Comparison of ENCODE assay signal across 20 cellular contexts in genomic region chr2:10588911-10589310, GRCh38.
"Had no signal": no experiment of that assay in that cellular context is flagged by ENCODE, and none has a peak within 500 bp of the region (broad histone marks: within the 10 kb centered on the region; RNA-seq: fewer than 3 reads in every experiment).

No MANE protein-coding gene starts in this region.

- H3K27ac ChIP-seq: cardiac muscle cell, epithelial cell of prostate, foreskin keratinocyte, left lung, spleen, upper lobe of right lung had no signal

- H3K4me1 Mint-ChIP-seq: activated naive CD4-positive, alpha-beta T cell treated with anti-CD3 and anti-CD28 coated beads, Interleukin-2, amount 10 ng/mL, durations not matched to agents 7 days and 5 days; stimulated activated memory B cell treated with anti-CD40 and anti-IgM and Interleukin-4, amounts not matched to agents 10 μg/mL and 1 μg/mL and 100 μg/mL, for 72 hours; WTC11 had no signal

- H3K4me1 ChIP-seq: spleen had no signal

- H3K27me3 Mint-ChIP-seq: activated CD4-positive, alpha-beta T cell treated with anti-CD3 and anti-CD28 coated beads, Interleukin-2, amount 10 ng/mL, durations not matched to agents 24 days and 14 days; activated naive CD4-positive, alpha-beta T cell treated with anti-CD3 and anti-CD28 coated beads, Interleukin-2, amount 10 ng/mL, durations not matched to agents 7 days and 5 days; effector memory CD8-positive, alpha-beta T cell; naive thymus-derived CD8-positive, alpha-beta T cell; stimulated activated memory B cell treated with anti-CD40 and anti-IgM and Interleukin-4, amounts not matched to agents 10 μg/mL and 1 μg/mL and 100 μg/mL, for 72 hours had no signal

- H3K27me3 ChIP-seq: foreskin keratinocyte, left lung, spleen, upper lobe of right lung had no signal

- H3K27ac Mint-ChIP-seq: activated CD4-positive, alpha-beta T cell treated with anti-CD3 and anti-CD28 coated beads, Interleukin-2, amount 10 ng/mL, durations not matched to agents 24 days and 14 days; activated naive CD4-positive, alpha-beta T cell treated with anti-CD3 and anti-CD28 coated beads, Interleukin-2, amount 10 ng/mL, durations not matched to agents 7 days and 5 days; effector memory CD8-positive, alpha-beta T cell; stimulated activated memory B cell treated with anti-CD40 and anti-IgM and Interleukin-4, amounts not matched to agents 10 μg/mL and 1 μg/mL and 100 μg/mL, for 72 hours; WTC11 had no signal

- H3K4me3 ChIP-seq: cardiac muscle cell, left lung, spleen, upper lobe of right lung had no signal

- H3K4me3 Mint-ChIP-seq: activated CD4-positive, alpha-beta T cell treated with anti-CD3 and anti-CD28 coated beads, Interleukin-2, amount 10 ng/mL, durations not matched to agents 24 days and 14 days; activated naive CD4-positive, alpha-beta T cell treated with anti-CD3 and anti-CD28 coated beads, Interleukin-2, amount 10 ng/mL, durations not matched to agents 7 days and 5 days; activated T-cell treated with anti-CD3 and anti-CD28 coated beads, Interleukin-2, amount 50 U/mL, for 4 hours; effector memory CD8-positive, alpha-beta T cell; naive thymus-derived CD8-positive, alpha-beta T cell; stimulated activated memory B cell treated with anti-CD40 and anti-IgM and Interleukin-4, amounts not matched to agents 10 μg/mL and 1 μg/mL and 100 μg/mL, for 72 hours; WTC11 had no signal

- H3K9me3 ChIP-seq: left lung, SK-N-SH, spleen, upper lobe of right lung had no signal

- ATAC-seq: activated T-cell treated with anti-CD3 and anti-CD28 coated beads, Interleukin-2, amount 50 U/mL, for 4 hours; effector memory CD8-positive, alpha-beta T cell; foreskin keratinocyte; naive thymus-derived CD8-positive, alpha-beta T cell; stimulated activated memory B cell treated with anti-CD40 and anti-IgM and Interleukin-4, amounts not matched to agents 10 μg/mL and 1 μg/mL and 100 μg/mL, for 72 hours; upper lobe of right lung; WTC11 had no signal

- DNase-seq: activated CD4-positive, alpha-beta T cell treated with anti-CD3 and anti-CD28 coated beads, Interleukin-2, amount 10 ng/mL, durations not matched to agents 24 days and 14 days; activated CD8-positive, alpha-beta memory T cell treated with anti-CD3 and anti-CD28 coated beads, Interleukin-2, amount 50 U/mL, for 4 hours; activated effector memory CD4-positive, alpha-beta T cell treated with Interleukin-2 at 50 U/mL for 16 hours; activated naive CD4-positive, alpha-beta T cell treated with anti-CD3 and anti-CD28 coated beads, Interleukin-2, amount 10 ng/mL, durations not matched to agents 7 days and 5 days; activated T-cell treated with anti-CD3 and anti-CD28 coated beads, Interleukin-2, amount 50 U/mL, for 4 hours; effector memory CD8-positive, alpha-beta T cell; foreskin keratinocyte; hippocampal formation; left lung; naive thymus-derived CD8-positive, alpha-beta T cell; nucleus accumbens; retina; SK-N-SH; spleen; stimulated activated CD4-positive, alpha-beta T cell treated with anti-CD3 and anti-CD28 coated beads, Interleukin-4, amount 100 ng/mL, for 4 hours; upper lobe of right lung had no signal

- H3K9me3 Mint-ChIP-seq: activated CD4-positive, alpha-beta T cell treated with anti-CD3 and anti-CD28 coated beads, Interleukin-2, amount 10 ng/mL, durations not matched to agents 24 days and 14 days; activated naive CD4-positive, alpha-beta T cell treated with anti-CD3 and anti-CD28 coated beads, Interleukin-2, amount 10 ng/mL, durations not matched to agents 7 days and 5 days; activated T-cell treated with anti-CD3 and anti-CD28 coated beads, Interleukin-2, amount 50 U/mL, for 4 hours; effector memory CD8-positive, alpha-beta T cell; naive thymus-derived CD8-positive, alpha-beta T cell; stimulated activated memory B cell treated with anti-CD40 and anti-IgM and Interleukin-4, amounts not matched to agents 10 μg/mL and 1 μg/mL and 100 μg/mL, for 72 hours; WTC11 had no signal
